Comparison of ENCODE assay signal across 8 cellular contexts in the genomic region with DNA sequence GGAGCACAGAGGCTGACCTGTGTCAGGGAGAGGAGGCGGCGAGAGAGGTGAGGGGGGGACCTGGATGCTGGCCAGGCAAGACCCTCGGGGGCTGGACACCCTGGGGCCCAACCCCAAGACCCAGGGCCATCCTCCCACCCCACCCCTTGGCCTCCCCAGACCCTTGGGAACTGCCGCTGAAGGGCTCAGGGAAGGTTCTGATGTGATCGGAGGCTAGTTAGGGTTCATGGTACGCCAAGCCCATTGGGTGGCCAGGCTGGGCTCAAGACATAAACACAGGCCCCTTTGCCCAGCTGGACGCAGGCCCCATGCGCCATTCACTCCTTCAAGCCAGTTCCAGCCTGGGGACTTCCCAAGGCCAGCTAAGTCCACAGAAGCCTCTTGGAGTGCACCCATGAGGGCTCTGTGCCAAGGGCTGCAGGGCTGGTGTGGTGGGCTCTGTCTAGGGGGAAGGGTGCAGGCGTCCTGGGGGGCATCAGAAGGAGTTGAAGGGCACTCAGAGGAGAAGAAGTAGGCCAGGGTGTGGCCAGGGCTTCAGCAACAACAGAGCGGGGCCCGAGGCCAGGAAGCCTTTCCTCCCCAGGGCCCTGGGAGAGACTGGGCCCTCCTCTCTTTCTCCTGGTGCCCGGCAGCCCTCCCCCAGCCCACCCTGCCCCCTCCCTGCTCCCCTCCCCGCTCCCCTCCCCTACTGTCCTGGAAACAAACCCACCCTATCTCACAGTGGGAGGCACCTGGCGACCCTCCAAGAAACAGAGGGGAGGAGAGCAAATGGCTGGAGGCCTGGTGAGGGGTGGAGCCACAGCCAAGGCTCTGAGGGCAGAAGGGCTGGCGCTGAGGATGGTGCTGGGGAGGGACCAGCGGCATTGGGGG. TPM values are rescaled to one million over a fixed set of nuclear protein-coding genes. Genes with fewer than 3 reads are reported as not detected.
DNase-seq lines count a peak whose midpoint lies in the region; ATAC-seq and TF ChIP-seq lines count a peak whose summit lies in the region.

No MANE protein-coding gene starts in this region.

- ATAC-seq in GM21723 (IDR thresholded peaks at IDR 0.05; ENCODE audit: unreplicated experiment): no peak

- peak; percentile 90 for DNase-seq in A172 (ENCODE audit: low spot score)
- DNase-seq in NCI-H1092 (lab: John Stamatoyannopoulos, UW): peak; percentile 96
- DNase-seq in dermis blood vessel endothelial cell: peak; percentile 15
- DNase-seq in NCI-H510A (lab: John Stamatoyannopoulos, UW): no peak
- no peak for DNase-seq in middle frontal gyrus (ENCODE audit: extremely low spot score, low spot score)
- DNase-seq in HEK293T (ENCODE audit: extremely low spot score): no peak

- POLR2A ChIA-PET in HEK293T (lab: Yijun Ruan, JAX): no interaction called here

- no peaks in the 10 kb centered on the region for H3K27me3 ChIP-seq in muscle layer of colon (ENCODE audit: control insufficient read depth in 1 of 2, insufficient read depth in 2 of 2, low read length in 2 of 2)

- no peaks in the 10 kb centered on the region for H3K9me3 ChIP-seq in muscle layer of colon (ENCODE audit: low read length)

- peak overlapping the region; percentile 85 for H3K27ac ChIP-seq in muscle layer of colon (ENCODE audit: low read depth, low read length)

- CTCF ChIA-PET in HEK293T (lab: Yijun Ruan, JAX): no interaction called here

- H3K36me3 ChIP-seq in muscle layer of colon (ENCODE audit: insufficient read depth, low read length): no peaks in the 10 kb centered on the region

- peak overlapping the region; percentile 18 to 32 for H3K4me3 ChIP-seq in muscle layer of colon (ENCODE audit: low read depth in 1 of 2, low read length in 2 of 2)

- H3K9ac ChIP-seq in muscle layer of colon (ENCODE audit: low read length): no peak overlapping the region

- peaks cover 45% of the 10 kb centered on the region for H3K4me1 ChIP-seq in muscle layer of colon (ENCODE audit: insufficient read depth, low read length)

TF ChIP-seq in HEK293T, 16 proteins besides CTCF, POLR2A, EP300 and RAD21:
- no peak for TF ChIP-seq FOXK2 (IDR thresholded peaks at IDR 0.05)
- TF ChIP-seq TARDBP (IDR thresholded peaks at IDR 0.05): no peak
- TF ChIP-seq LEF1 (IDR thresholded peaks at IDR 0.05; ENCODE audit: borderline replicate concordance): no peak
- TF ChIP-seq, protein P1, sequence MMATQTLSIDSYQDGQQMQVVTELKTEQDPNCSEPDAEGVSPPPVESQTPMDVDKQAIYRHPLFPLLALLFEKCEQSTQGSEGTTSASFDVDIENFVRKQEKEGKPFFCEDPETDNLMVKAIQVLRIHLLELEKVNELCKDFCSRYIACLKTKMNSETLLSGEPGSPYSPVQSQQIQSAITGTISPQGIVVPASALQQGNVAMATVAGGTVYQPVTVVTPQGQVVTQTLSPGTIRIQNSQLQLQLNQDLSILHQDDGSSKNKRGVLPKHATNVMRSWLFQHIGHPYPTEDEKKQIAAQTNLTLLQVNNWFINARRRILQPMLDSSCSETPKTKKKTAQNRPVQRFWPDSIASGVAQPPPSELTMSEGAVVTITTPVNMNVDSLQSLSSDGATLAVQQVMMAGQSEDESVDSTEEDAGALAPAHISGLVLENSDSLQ (IDR thresholded peaks at IDR 0.05): no peak
- TF ChIP-seq SUZ12 (IDR thresholded peaks at IDR 0.05): no peak
- no peak for TF ChIP-seq FOXA1 (IDR thresholded peaks at IDR 0.05)

RNA-seq across cellular contexts. Expression of a gene that starts 12.9 kb away (rescaled TPM):
- 13.3 and 16.9 TPM in 2 replicates for total RNA-seq in A172 (2014; rRNA removed; shearing (Covaris generic))
- not detected in 2 replicates for total RNA-seq in dermis blood vessel endothelial cell

RNA-seq across cellular contexts. Expression of a gene that starts 13.0 kb away (rescaled TPM):
- total RNA-seq in A172 (2014; rRNA removed; shearing (Covaris generic)): 2.0 and 2.8 TPM in 2 replicates
- not detected in 2 replicates for total RNA-seq in dermis blood vessel endothelial cell

RNA-seq across cellular contexts. Expression of a gene that starts 44.4 kb away (rescaled TPM):
- not detected in 2 replicates for total RNA-seq in A172 (2014; rRNA removed; shearing (Covaris generic))
- total RNA-seq in dermis blood vessel endothelial cell: not detected in 2 replicates

Comparison
In these comparisons a context has a peak if more than half of its experiments do, and no peak if none do; other contexts are left out.
1. DNase-seq: peak in A172 (single experiment), NCI-H1092 (single experiment) and dermis blood vessel endothelial cell (single experiment); none in NCI-H510A (single experiment), middle frontal gyrus (single experiment) and HEK293T (single experiment).
2. RNA of a gene that starts 12.9 kb away (total RNA-seq): 13.3 to 16.9 TPM in A172; not detected in dermis blood vessel endothelial cell; every median in the first group is over 10 times any median in the second.